ENCODE assay signal across 16 cellular contexts in the genomic region with DNA sequence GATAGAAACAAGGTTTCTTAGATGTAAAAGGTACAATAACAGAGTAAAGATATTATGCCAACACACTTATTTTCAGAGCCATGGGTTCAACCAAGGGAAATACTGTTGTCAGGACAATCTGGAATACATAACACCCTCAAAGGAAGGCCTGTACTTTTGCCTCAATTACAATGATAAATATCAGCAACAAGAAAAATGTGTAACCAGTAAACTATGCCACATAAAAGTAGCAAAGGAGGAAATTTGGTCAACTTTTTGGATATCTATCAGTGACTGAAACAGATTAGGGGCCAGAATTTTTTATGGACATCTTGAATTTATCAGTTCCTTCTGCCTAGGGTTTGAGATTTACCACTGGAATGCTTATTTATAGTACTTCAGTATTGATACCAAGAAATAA. TPM values are rescaled to one million over a fixed set of nuclear protein-coding genes. Genes with fewer than 3 reads are reported as not detected.
DNase-seq lines count a peak whose midpoint lies in the region; ATAC-seq and TF ChIP-seq lines count a peak whose summit lies in the region.
"Had no signal": no experiment of that assay in that cellular context is flagged by ENCODE, and none has a peak within 500 bp of the region (broad histone marks: within the 10 kb centered on the region; RNA-seq: fewer than 3 reads in every experiment).

No MANE protein-coding gene starts in this region.

- no peak overlapping the region for H3K4me3 ChIP-seq in Panc1 (ENCODE audit: low read depth in 2 of 2, low read length in 2 of 2)
- H3K4me3 ChIP-seq: BLaER1 treated with 17β-estradiol and CSF1 and Interleukin-3, amounts not matched to agents 10 nM and 100 nM; GM12878 had no signal

- DNase-seq in AG20443 (ENCODE audit: low spot score) (peak; percentile 17), GM04503 (ENCODE audit: low read depth) (peak; percentile 55), Panc1 (ENCODE audit: low read depth, low spot score) (no peak), fibroblast of peridontal ligament (ENCODE audit: extremely low read depth) (peak; percentile 26), hypothalamus (lab: John Stamatoyannopoulos, UW) (no peak)
- DNase-seq: Calu3; CD8-positive, alpha-beta T cell; DND-41; GOT3; H9 had no signal

- in situ Hi-C loops in Panc1 (cut with HindIII; ENCODE audit: low pct_unique_long_range_greater_than_20kb, low sequenced_read_pairs): no loop called here

- BruUV-seq in Panc1 (replicated peaks; lab: Mats Ljungman, UMichigan): TSS peak; percentile 31

- POLR2A ChIA-PET in Panc1 (lab: Charles Lee): no interaction called here

- ATAC-seq in Panc1 (no peak), GM18909 (IDR thresholded peaks at IDR 0.05; ENCODE audit: poor library complexity, unreplicated experiment) (no peak), HG02571 (IDR thresholded peaks at IDR 0.05; ENCODE audit: unreplicated experiment) (no peak)
- ATAC-seq: CD8-positive, alpha-beta T cell; GM12878 had no signal

- no peak overlapping the region for H3K27ac ChIP-seq in Panc1 (ENCODE audit: low read length)
- H3K27ac ChIP-seq: BLaER1 treated with 17β-estradiol and CSF1 and Interleukin-3, amounts not matched to agents 10 nM and 100 nM; HL-60; KMS-11 had no signal

- no peaks in the 10 kb centered on the region for H3K4me1 ChIP-seq in Panc1 (ENCODE audit: control insufficient read depth, insufficient read depth, low read length)

- CTCF ChIA-PET in Panc1 (lab: Charles Lee): no interaction called here

- H3K27me3 ChIP-seq in Panc1 (ENCODE audit: control insufficient read depth, insufficient read depth, low read length): no peaks in the 10 kb centered on the region
- H3K27me3 ChIP-seq: BLaER1 treated with 17β-estradiol and CSF1 and Interleukin-3, amounts not matched to agents 10 nM and 100 nM had no signal

- TF ChIP-seq CTCF in Panc1 (IDR thresholded peaks at IDR 0.05): no peak

- H3K36me3 ChIP-seq in Panc1 (ENCODE audit: control insufficient read depth, insufficient read depth, low read length): no peaks in the 10 kb centered on the region; the same call in 1 of the 2 replicates

- no peaks in the 10 kb centered on the region for H3K9me3 ChIP-seq in Panc1 (ENCODE audit: control insufficient read depth, insufficient read depth, low read depth, low read length)
- H3K9me3 ChIP-seq: BLaER1 treated with 17β-estradiol and CSF1 and Interleukin-3, amounts not matched to agents 10 nM and 100 nM had no signal

- intact Hi-C loops in Panc1 (cut with micrococcal nuclease; ENCODE audit: unreplicated experiment): no loop called here

RNA-seq across cellular contexts. Expression of a gene that starts 24.6 kb away (rescaled TPM):
- 4.6 TPM for total RNA-seq in Panc1 (2021; ENCODE audit: unreplicated experiment)
- polyA plus RNA-seq in Panc1 (2012; ENCODE audit: insufficient read length): 7.7 TPM

Comparison
In these comparisons a context has a peak if more than half of its experiments do, and no peak if none do; other contexts are left out.
1. DNase-seq: peak in AG20443 (single experiment), GM04503 (single experiment) and fibroblast of peridontal ligament (single experiment); none in Panc1 (single experiment) and hypothalamus (0 of 51).